Comparison of ENCODE assay signal across 18 cellular contexts in genomic region chr10:124606822-124607221, GRCh38.
A peak's percentile ranks its signal among the peaks of the same experiment; 100 is the strongest.
DNase-seq lines count a peak whose midpoint lies in the region; ATAC-seq and TF ChIP-seq lines count a peak whose summit lies in the region.
"Had no signal": no experiment of that assay in that cellular context is flagged by ENCODE, and none has a peak within 500 bp of the region (broad histone marks: within the 10 kb centered on the region; RNA-seq: fewer than 3 reads in every experiment).

No MANE protein-coding gene starts in this region.

- H3K79me2 ChIP-seq in OCI-LY1 (ENCODE audit: insufficient read depth, low read length) = no peaks in the 10 kb centered on the region
- no peaks in the 10 kb centered on the region for H3K79me2 ChIP-seq in MM.1S (ENCODE audit: low read length)

- H3K9ac ChIP-seq in OCI-LY1 (ENCODE audit: low read length) = peak overlapping the region; percentile 55; the same call in 1 of the 2 replicates
- H3K9ac ChIP-seq in MM.1S (ENCODE audit: low read length) = no peak overlapping the region

- H3K4me3 ChIP-seq in HL-60 (replicated peaks; ENCODE audit: insufficient read depth, low read length) (no peak overlapping the region), OCI-LY1 (ENCODE audit: low read depth, low read length, poor library complexity, severe bottlenecking) (no peak overlapping the region), dorsolateral prefrontal cortex (peak overlapping the region in 51 of 59 donors; percentile 4 to 75 (median 49)), MM.1S (ENCODE audit: low read length) (no peak overlapping the region)
- H3K4me3 ChIP-seq: esophagus squamous epithelium, gastroesophageal sphincter, sigmoid colon, SJSA1 had no signal

- H2AFZ ChIP-seq in OCI-LY1 (ENCODE audit: low read length) = no peak overlapping the region
- H2AFZ ChIP-seq in MM.1S (ENCODE audit: low read length) = no peak overlapping the region

- H3K27me3 ChIP-seq in HL-60 (ENCODE audit: insufficient read depth, poor library complexity, severe bottlenecking) (no peaks in the 10 kb centered on the region), OCI-LY1 (ENCODE audit: insufficient read depth, low read length) (no peaks in the 10 kb centered on the region), dorsolateral prefrontal cortex (no peaks in the 10 kb centered on the region), MM.1S (replicated peaks; ENCODE audit: insufficient read depth, low read length) (no peaks in the 10 kb centered on the region)
- H3K27me3 ChIP-seq: esophagus squamous epithelium, gastroesophageal sphincter, sigmoid colon, SJSA1 had no signal

- no peak for TF ChIP-seq CTCF in HL-60 (IDR thresholded peaks at IDR 0.05; ENCODE audit: insufficient read depth, low read length)
- no peak for TF ChIP-seq CTCF in OCI-LY1 (IDR thresholded peaks at IDR 0.05; ENCODE audit: low read length)
- TF ChIP-seq CTCF in dorsolateral prefrontal cortex (IDR thresholded peaks at IDR 0.05 in 54 of 56, conservative IDR thresholded peaks at IDR 0.05 in 2 of 56; ENCODE audit: low read depth in 1 of 56, partially characterized antibody in 56 of 56) = no peak
- TF ChIP-seq CTCF in MM.1S (IDR thresholded peaks at IDR 0.05; ENCODE audit: low read length) = no peak

- H3K36me3 Mint-ChIP-seq in stimulated activated effector memory CD8-positive, alpha-beta T cell treated with anti-CD3 and anti-CD28 coated beads, Interleukin-12 subunit alpha, Interleukin-12 subunit beta, amount 100 ng/mL, for 72 hours = peaks cover 17% of the 10 kb centered on the region
- H3K36me3 Mint-ChIP-seq: CD8-positive, alpha-beta memory T cell had no signal

- no peaks in the 10 kb centered on the region for H3K36me3 ChIP-seq in OCI-LY1 (ENCODE audit: insufficient read depth, low read length)
- no peaks in the 10 kb centered on the region for H3K36me3 ChIP-seq in MM.1S (replicated peaks; ENCODE audit: insufficient read depth, low read length)
- H3K36me3 ChIP-seq: gastroesophageal sphincter, sigmoid colon, SJSA1 had no signal

- peak overlapping the region; percentile 49 for H3K27ac ChIP-seq in HL-60 (replicated peaks)
- H3K27ac ChIP-seq in OCI-LY1 (ENCODE audit: low read depth, low read length, poor library complexity, severe bottlenecking) = peak overlapping the region; percentile 97
- H3K27ac ChIP-seq in dorsolateral prefrontal cortex = peak overlapping the region; percentile 29 to 100 (median 98)
- H3K27ac ChIP-seq in MM.1S (ENCODE audit: low read length) = no peak overlapping the region
- H3K27ac ChIP-seq: esophagus squamous epithelium, sigmoid colon, SJSA1 had no signal

- H3K4me3 Mint-ChIP-seq in stimulated activated effector memory CD8-positive, alpha-beta T cell treated with anti-CD3 and anti-CD28 coated beads, Interleukin-12 subunit alpha, Interleukin-12 subunit beta, amount 100 ng/mL, for 72 hours = no peak overlapping the region
- H3K4me3 Mint-ChIP-seq: activated CD4-positive, alpha-beta memory T cell treated with anti-CD3 and anti-CD28 coated beads, Interleukin-2, amount 10 ng/mL, durations not matched to agents 7 days and 5 days; activated naive CD4-positive, alpha-beta T cell treated with anti-CD3 and anti-CD28 coated beads for 36 hours; CD8-positive, alpha-beta memory T cell; naive thymus-derived CD8-positive, alpha-beta T cell had no signal

- peak in 1 of 2 experiments; percentile 55 for DNase-seq in HL-60 (ENCODE audit: low read depth in 1 of 2, low spot score in 1 of 2)
- DNase-seq in dorsolateral prefrontal cortex = no peak
- no peak for DNase-seq in stimulated activated effector memory CD8-positive, alpha-beta T cell treated with anti-CD3 and anti-CD28 coated beads, Interleukin-12 subunit alpha, Interleukin-12 subunit beta, amount 100 ng/mL, for 72 hours (ENCODE audit: low spot score in 2 of 2)
- no peak for DNase-seq in MM.1S
- DNase-seq: activated CD4-positive, alpha-beta memory T cell treated with anti-CD3 and anti-CD28 coated beads, Interleukin-2, amount 10 ng/mL, durations not matched to agents 7 days and 5 days; activated naive CD4-positive, alpha-beta T cell treated with anti-CD3 and anti-CD28 coated beads for 36 hours; activated T-cell treated with anti-CD3 and anti-CD28 coated beads, Interleukin-2, amount 50 U/mL, for 1 hour; CD8-positive, alpha-beta memory T cell; effector CD8-positive, alpha-beta T cell; esophagus squamous epithelium; naive thymus-derived CD8-positive, alpha-beta T cell; NCI-H748 treated with DMSO at 0.1 percent for 48 hours; sigmoid colon had no signal

- H3K9me3 ChIP-seq in OCI-LY1 (ENCODE audit: low read length) (no peaks in the 10 kb centered on the region), MM.1S (replicated peaks; ENCODE audit: insufficient read depth, low read length) (no peaks in the 10 kb centered on the region)
- H3K9me3 ChIP-seq: esophagus squamous epithelium, gastroesophageal sphincter, sigmoid colon, SJSA1 had no signal

- no peaks in the 10 kb centered on the region for H3K9me2 ChIP-seq in OCI-LY1 (ENCODE audit: low read depth, low read length)
- no peaks in the 10 kb centered on the region for H3K9me2 ChIP-seq in MM.1S (replicated peaks; ENCODE audit: insufficient read depth, low read length)

- H3K4me2 ChIP-seq in OCI-LY1 (ENCODE audit: low read length) (peak overlapping the region; percentile 33; the same call in 1 of the 2 replicates), MM.1S (ENCODE audit: low read depth, low read length) (no peak overlapping the region)

- H3K9me3 Mint-ChIP-seq in stimulated activated effector memory CD8-positive, alpha-beta T cell treated with anti-CD3 and anti-CD28 coated beads, Interleukin-12 subunit alpha, Interleukin-12 subunit beta, amount 100 ng/mL, for 72 hours = no peaks in the 10 kb centered on the region
- H3K9me3 Mint-ChIP-seq: activated CD4-positive, alpha-beta memory T cell treated with anti-CD3 and anti-CD28 coated beads, Interleukin-2, amount 10 ng/mL, durations not matched to agents 7 days and 5 days; activated naive CD4-positive, alpha-beta T cell treated with anti-CD3 and anti-CD28 coated beads for 36 hours; CD8-positive, alpha-beta memory T cell; naive thymus-derived CD8-positive, alpha-beta T cell had no signal

- H3K27ac Mint-ChIP-seq in stimulated activated effector memory CD8-positive, alpha-beta T cell treated with anti-CD3 and anti-CD28 coated beads, Interleukin-12 subunit alpha, Interleukin-12 subunit beta, amount 100 ng/mL, for 72 hours = peak overlapping the region; percentile 63
- H3K27ac Mint-ChIP-seq: activated CD4-positive, alpha-beta memory T cell treated with anti-CD3 and anti-CD28 coated beads, Interleukin-2, amount 10 ng/mL, durations not matched to agents 7 days and 5 days; activated naive CD4-positive, alpha-beta T cell treated with anti-CD3 and anti-CD28 coated beads for 36 hours had no signal

- peaks cover 23% of the 10 kb centered on the region for H3K4me1 Mint-ChIP-seq in stimulated activated effector memory CD8-positive, alpha-beta T cell treated with anti-CD3 and anti-CD28 coated beads, Interleukin-12 subunit alpha, Interleukin-12 subunit beta, amount 100 ng/mL, for 72 hours

- ATAC-seq in stimulated activated effector memory CD8-positive, alpha-beta T cell treated with anti-CD3 and anti-CD28 coated beads, Interleukin-12 subunit alpha, Interleukin-12 subunit beta, amount 100 ng/mL, for 72 hours = no peak
- ATAC-seq in HG03432 (IDR thresholded peaks at IDR 0.05; ENCODE audit: unreplicated experiment) = no peak
- no peak for ATAC-seq in HG02642 (IDR thresholded peaks at IDR 0.05; ENCODE audit: poor library complexity, unreplicated experiment)
- ATAC-seq: gastroesophageal sphincter; naive thymus-derived CD8-positive, alpha-beta T cell had no signal

- no peaks in the 10 kb centered on the region for H3F3A ChIP-seq in OCI-LY1 (ENCODE audit: insufficient read depth, low read length)
- H3F3A ChIP-seq in MM.1S (ENCODE audit: insufficient read depth, low read length) = no peaks in the 10 kb centered on the region

- H4K20me1 ChIP-seq in OCI-LY1 (ENCODE audit: insufficient read depth, low read length) = no peaks in the 10 kb centered on the region
- H4K20me1 ChIP-seq in MM.1S (ENCODE audit: insufficient read depth, low read length) = no peaks in the 10 kb centered on the region

- intact Hi-C loops in dorsolateral prefrontal cortex (cut with DNase I) = loop anchor here in 1 of 2 donors (5.0 kb wide), 1 partner anchor 135 kb away; the partner anchor contains the start of gene FAM53B

- H3K4me1 ChIP-seq in OCI-LY1 (ENCODE audit: insufficient read depth, low read length, severe bottlenecking) = peaks cover 68% of the 10 kb centered on the region
- no peaks in the 10 kb centered on the region for H3K4me1 ChIP-seq in MM.1S (ENCODE audit: low read length)
- H3K4me1 ChIP-seq: SJSA1 had no signal

Comparison
In these comparisons a context has a peak if more than half of its experiments do, and no peak if none do; other contexts are left out.
1. H3K4me3 ChIP-seq: peak in dorsolateral prefrontal cortex (51 of 59); none in HL-60 (single experiment), OCI-LY1 (single experiment) and MM.1S (single experiment).